In the genomic region with DNA sequence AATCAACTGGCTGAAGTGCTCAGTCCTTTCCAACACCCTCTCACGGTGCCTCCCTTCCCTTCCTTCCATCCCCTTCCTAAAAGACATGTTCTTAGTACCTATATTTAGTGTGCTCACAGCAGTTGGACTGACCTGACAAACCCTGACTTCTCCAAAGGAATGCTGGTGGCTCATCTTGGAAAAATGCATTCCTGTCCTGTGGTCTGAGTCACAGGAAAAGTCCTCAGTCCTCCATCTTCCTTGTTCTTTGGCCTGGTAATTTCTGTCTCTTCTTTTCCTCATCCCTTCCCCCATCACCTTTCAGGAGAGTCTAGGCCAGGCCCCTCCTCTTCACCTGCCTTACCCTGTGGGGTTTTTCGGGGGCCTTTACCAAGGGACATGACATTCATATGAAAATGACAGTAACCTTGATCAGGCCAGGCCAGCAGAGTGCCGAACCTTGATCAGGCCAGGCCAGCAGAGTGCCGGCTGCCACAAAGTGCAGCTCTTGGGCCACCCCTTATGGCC, we compare ENCODE assay signal across 1 cellular context.
TF ChIP-seq lines count a peak whose summit lies in the region.

No MANE protein-coding gene starts in this region.

TF ChIP-seq in HCT116, 20 proteins besides CTCF, POLR2A, EP300 and RAD21 (continued from another document):
- TF ChIP-seq, protein P1, sequence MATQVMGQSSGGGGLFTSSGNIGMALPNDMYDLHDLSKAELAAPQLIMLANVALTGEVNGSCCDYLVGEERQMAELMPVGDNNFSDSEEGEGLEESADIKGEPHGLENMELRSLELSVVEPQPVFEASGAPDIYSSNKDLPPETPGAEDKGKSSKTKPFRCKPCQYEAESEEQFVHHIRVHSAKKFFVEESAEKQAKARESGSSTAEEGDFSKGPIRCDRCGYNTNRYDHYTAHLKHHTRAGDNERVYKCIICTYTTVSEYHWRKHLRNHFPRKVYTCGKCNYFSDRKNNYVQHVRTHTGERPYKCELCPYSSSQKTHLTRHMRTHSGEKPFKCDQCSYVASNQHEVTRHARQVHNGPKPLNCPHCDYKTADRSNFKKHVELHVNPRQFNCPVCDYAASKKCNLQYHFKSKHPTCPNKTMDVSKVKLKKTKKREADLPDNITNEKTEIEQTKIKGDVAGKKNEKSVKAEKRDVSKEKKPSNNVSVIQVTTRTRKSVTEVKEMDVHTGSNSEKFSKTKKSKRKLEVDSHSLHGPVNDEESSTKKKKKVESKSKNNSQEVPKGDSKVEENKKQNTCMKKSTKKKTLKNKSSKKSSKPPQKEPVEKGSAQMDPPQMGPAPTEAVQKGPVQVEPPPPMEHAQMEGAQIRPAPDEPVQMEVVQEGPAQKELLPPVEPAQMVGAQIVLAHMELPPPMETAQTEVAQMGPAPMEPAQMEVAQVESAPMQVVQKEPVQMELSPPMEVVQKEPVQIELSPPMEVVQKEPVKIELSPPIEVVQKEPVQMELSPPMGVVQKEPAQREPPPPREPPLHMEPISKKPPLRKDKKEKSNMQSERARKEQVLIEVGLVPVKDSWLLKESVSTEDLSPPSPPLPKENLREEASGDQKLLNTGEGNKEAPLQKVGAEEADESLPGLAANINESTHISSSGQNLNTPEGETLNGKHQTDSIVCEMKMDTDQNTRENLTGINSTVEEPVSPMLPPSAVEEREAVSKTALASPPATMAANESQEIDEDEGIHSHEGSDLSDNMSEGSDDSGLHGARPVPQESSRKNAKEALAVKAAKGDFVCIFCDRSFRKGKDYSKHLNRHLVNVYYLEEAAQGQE (IDR thresholded peaks at IDR 0.05; ENCODE audit: low read depth): no peak
- TF ChIP-seq POLR2AphosphoS5 (IDR thresholded peaks at IDR 0.05; ENCODE audit: low read depth, low read length) (peak; percentile 71), EZH2phosphoT487 (IDR thresholded peaks at IDR 0.05; ENCODE audit: borderline replicate concordance) (no peak), TCF7L2 (IDR thresholded peaks at IDR 0.05; ENCODE audit: borderline replicate concordance, extremely low read depth, insufficient read depth, insufficient read length) (peak; percentile 51), SRF (IDR thresholded peaks at IDR 0.05; ENCODE audit: low read depth) (peak; percentile 96), FOSL1 (IDR thresholded peaks at IDR 0.05; ENCODE audit: low read depth) (peak; percentile 94), CEBPB (IDR thresholded peaks at IDR 0.05; ENCODE audit: low read depth) (peak; percentile 41; the same call in 1 of the 2 replicates)
- TF ChIP-seq, protein P2, sequence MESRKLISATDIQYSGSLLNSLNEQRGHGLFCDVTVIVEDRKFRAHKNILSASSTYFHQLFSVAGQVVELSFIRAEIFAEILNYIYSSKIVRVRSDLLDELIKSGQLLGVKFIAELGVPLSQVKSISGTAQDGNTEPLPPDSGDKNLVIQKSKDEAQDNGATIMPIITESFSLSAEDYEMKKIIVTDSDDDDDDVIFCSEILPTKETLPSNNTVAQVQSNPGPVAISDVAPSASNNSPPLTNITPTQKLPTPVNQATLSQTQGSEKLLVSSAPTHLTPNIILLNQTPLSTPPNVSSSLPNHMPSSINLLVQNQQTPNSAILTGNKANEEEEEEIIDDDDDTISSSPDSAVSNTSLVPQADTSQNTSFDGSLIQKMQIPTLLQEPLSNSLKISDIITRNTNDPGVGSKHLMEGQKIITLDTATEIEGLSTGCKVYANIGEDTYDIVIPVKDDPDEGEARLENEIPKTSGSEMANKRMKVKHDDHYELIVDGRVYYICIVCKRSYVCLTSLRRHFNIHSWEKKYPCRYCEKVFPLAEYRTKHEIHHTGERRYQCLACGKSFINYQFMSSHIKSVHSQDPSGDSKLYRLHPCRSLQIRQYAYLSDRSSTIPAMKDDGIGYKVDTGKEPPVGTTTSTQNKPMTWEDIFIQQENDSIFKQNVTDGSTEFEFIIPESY (IDR thresholded peaks at IDR 0.05; ENCODE audit: extremely low read depth, insufficient replicate concordance, low read length): no peak
